Comparison of ENCODE assay signal across 1 cellular context in genomic region chr10:103204353-103205255, GRCh38.
TF ChIP-seq lines count a peak whose summit lies in the region.

No MANE protein-coding gene starts in this region.

TF ChIP-seq in HepG2, 621 proteins besides CTCF, POLR2A, EP300 and RAD21 (continued from another document):
- TF ChIP-seq, protein P1, sequence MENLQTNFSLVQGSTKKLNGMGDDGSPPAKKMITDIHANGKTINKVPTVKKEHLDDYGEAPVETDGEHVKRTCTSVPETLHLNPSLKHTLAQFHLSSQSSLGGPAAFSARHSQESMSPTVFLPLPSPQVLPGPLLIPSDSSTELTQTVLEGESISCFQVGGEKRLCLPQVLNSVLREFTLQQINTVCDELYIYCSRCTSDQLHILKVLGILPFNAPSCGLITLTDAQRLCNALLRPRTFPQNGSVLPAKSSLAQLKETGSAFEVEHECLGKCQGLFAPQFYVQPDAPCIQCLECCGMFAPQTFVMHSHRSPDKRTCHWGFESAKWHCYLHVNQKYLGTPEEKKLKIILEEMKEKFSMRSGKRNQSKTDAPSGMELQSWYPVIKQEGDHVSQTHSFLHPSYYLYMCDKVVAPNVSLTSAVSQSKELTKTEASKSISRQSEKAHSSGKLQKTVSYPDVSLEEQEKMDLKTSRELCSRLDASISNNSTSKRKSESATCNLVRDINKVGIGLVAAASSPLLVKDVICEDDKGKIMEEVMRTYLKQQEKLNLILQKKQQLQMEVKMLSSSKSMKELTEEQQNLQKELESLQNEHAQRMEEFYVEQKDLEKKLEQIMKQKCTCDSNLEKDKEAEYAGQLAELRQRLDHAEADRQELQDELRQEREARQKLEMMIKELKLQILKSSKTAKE (CRISPR knock-in tag; IDR thresholded peaks at IDR 0.05; ENCODE audit: borderline replicate concordance) = no peak
- TF ChIP-seq ZNF850 (CRISPR knock-in tag; conservative IDR thresholded peaks at IDR 0.05) (no peak), ZNF841 (CRISPR knock-in tag; IDR thresholded peaks at IDR 0.05; ENCODE audit: borderline replicate concordance) (no peak), BRD4 (CRISPR knock-in tag; IDR thresholded peaks at IDR 0.05) (no peak), CSRNP2 (CRISPR knock-in tag; conservative IDR thresholded peaks at IDR 0.05; ENCODE audit: low read depth) (no peak), NCOA2 (CRISPR knock-in tag; IDR thresholded peaks at IDR 0.05) (peak; percentile 46; the same call in 1 of the 2 replicates), RXRA (CRISPR knock-in tag; IDR thresholded peaks at IDR 0.05) (no peak), ZNF468 (CRISPR knock-in tag; IDR thresholded peaks at IDR 0.05) (no peak), ZNF280B (CRISPR knock-in tag; IDR thresholded peaks at IDR 0.05; ENCODE audit: borderline replicate concordance) (no peak), SAP130 (CRISPR knock-in tag; IDR thresholded peaks at IDR 0.05; ENCODE audit: low read depth) (peak; percentile 39), ZNF512B (CRISPR knock-in tag; IDR thresholded peaks at IDR 0.05; ENCODE audit: borderline replicate concordance) (no peak), ZNF569 (CRISPR knock-in tag; IDR thresholded peaks at IDR 0.05; ENCODE audit: borderline replicate concordance) (no peak), TFDP2 (CRISPR knock-in tag; IDR thresholded peaks at IDR 0.05) (no peak), ZNF207 (IDR thresholded peaks at IDR 0.05; ENCODE audit: borderline replicate concordance) (no peak), HMG20A (CRISPR knock-in tag; IDR thresholded peaks at IDR 0.05; ENCODE audit: borderline replicate concordance) (peak; percentile 24; the same call in 1 of the 2 replicates), FOXM1 (CRISPR knock-in tag; IDR thresholded peaks at IDR 0.05) (no peak), ZBTB7B (CRISPR knock-in tag; IDR thresholded peaks at IDR 0.05) (no peak), LBX2 (CRISPR knock-in tag; IDR thresholded peaks at IDR 0.05; ENCODE audit: borderline replicate concordance) (no peak), ZNF564 (CRISPR knock-in tag; IDR thresholded peaks at IDR 0.05) (no peak), ZSCAN20 (CRISPR knock-in tag; IDR thresholded peaks at IDR 0.05; ENCODE audit: borderline replicate concordance) (no peak), MTA1 (CRISPR knock-in tag; IDR thresholded peaks at IDR 0.05; ENCODE audit: borderline replicate concordance) (no peak), IKZF4 (CRISPR knock-in tag; IDR thresholded peaks at IDR 0.05; ENCODE audit: borderline replicate concordance, low read depth, not compliant biosample characterization) (no peak), RFX5 (IDR thresholded peaks at IDR 0.05; ENCODE audit: low read depth, low read length) (peak; percentile 39; the same call in 1 of the 2 replicates), ZNF124 (CRISPR knock-in tag; IDR thresholded peaks at IDR 0.05) (no peak), PHF20 (CRISPR knock-in tag; IDR thresholded peaks at IDR 0.05) (no peak), ZNF501 (CRISPR knock-in tag; IDR thresholded peaks at IDR 0.05) (no peak), SIN3A (IDR thresholded peaks at IDR 0.05; ENCODE audit: borderline replicate concordance, low read depth, low read length) (0 out of 2 replicates have a peak, but pooled peaks have one; percentile 32), FOXO1 (CRISPR knock-in tag; IDR thresholded peaks at IDR 0.05) (no peak), NFE2L2 (IDR thresholded peaks at IDR 0.05; ENCODE audit: low read length) (no peak), ZBTB8A (CRISPR knock-in tag; IDR thresholded peaks at IDR 0.05; ENCODE audit: borderline replicate concordance, low read depth) (no peak), FIP1L1 (IDR thresholded peaks at IDR 0.05; ENCODE audit: borderline replicate concordance, insufficient read depth, low read depth, low read length) (no peak), ZNF75D (CRISPR knock-in tag; IDR thresholded peaks at IDR 0.05; ENCODE audit: borderline replicate concordance) (no peak), SMC3 (IDR thresholded peaks at IDR 0.05; ENCODE audit: low read length) (no peak), CENPBD1 (CRISPR knock-in tag; IDR thresholded peaks at IDR 0.05; ENCODE audit: borderline replicate concordance, low read depth) (no peak), XBP1 (CRISPR knock-in tag; IDR thresholded peaks at IDR 0.05) (no peak), MAFK (conservative IDR thresholded peaks at IDR 0.05 in 1 of 2, IDR thresholded peaks at IDR 0.05 in 1 of 2; ENCODE audit: low read length in 2 of 2) (peak; percentile 71 to 83), ZNF354B (CRISPR knock-in tag; IDR thresholded peaks at IDR 0.05) (no peak), EHMT2 (IDR thresholded peaks at IDR 0.05; ENCODE audit: borderline replicate concordance, low read depth, low read length) (no peak), REL (CRISPR knock-in tag; conservative IDR thresholded peaks at IDR 0.05) (no peak)
- TF ChIP-seq, protein P2, sequence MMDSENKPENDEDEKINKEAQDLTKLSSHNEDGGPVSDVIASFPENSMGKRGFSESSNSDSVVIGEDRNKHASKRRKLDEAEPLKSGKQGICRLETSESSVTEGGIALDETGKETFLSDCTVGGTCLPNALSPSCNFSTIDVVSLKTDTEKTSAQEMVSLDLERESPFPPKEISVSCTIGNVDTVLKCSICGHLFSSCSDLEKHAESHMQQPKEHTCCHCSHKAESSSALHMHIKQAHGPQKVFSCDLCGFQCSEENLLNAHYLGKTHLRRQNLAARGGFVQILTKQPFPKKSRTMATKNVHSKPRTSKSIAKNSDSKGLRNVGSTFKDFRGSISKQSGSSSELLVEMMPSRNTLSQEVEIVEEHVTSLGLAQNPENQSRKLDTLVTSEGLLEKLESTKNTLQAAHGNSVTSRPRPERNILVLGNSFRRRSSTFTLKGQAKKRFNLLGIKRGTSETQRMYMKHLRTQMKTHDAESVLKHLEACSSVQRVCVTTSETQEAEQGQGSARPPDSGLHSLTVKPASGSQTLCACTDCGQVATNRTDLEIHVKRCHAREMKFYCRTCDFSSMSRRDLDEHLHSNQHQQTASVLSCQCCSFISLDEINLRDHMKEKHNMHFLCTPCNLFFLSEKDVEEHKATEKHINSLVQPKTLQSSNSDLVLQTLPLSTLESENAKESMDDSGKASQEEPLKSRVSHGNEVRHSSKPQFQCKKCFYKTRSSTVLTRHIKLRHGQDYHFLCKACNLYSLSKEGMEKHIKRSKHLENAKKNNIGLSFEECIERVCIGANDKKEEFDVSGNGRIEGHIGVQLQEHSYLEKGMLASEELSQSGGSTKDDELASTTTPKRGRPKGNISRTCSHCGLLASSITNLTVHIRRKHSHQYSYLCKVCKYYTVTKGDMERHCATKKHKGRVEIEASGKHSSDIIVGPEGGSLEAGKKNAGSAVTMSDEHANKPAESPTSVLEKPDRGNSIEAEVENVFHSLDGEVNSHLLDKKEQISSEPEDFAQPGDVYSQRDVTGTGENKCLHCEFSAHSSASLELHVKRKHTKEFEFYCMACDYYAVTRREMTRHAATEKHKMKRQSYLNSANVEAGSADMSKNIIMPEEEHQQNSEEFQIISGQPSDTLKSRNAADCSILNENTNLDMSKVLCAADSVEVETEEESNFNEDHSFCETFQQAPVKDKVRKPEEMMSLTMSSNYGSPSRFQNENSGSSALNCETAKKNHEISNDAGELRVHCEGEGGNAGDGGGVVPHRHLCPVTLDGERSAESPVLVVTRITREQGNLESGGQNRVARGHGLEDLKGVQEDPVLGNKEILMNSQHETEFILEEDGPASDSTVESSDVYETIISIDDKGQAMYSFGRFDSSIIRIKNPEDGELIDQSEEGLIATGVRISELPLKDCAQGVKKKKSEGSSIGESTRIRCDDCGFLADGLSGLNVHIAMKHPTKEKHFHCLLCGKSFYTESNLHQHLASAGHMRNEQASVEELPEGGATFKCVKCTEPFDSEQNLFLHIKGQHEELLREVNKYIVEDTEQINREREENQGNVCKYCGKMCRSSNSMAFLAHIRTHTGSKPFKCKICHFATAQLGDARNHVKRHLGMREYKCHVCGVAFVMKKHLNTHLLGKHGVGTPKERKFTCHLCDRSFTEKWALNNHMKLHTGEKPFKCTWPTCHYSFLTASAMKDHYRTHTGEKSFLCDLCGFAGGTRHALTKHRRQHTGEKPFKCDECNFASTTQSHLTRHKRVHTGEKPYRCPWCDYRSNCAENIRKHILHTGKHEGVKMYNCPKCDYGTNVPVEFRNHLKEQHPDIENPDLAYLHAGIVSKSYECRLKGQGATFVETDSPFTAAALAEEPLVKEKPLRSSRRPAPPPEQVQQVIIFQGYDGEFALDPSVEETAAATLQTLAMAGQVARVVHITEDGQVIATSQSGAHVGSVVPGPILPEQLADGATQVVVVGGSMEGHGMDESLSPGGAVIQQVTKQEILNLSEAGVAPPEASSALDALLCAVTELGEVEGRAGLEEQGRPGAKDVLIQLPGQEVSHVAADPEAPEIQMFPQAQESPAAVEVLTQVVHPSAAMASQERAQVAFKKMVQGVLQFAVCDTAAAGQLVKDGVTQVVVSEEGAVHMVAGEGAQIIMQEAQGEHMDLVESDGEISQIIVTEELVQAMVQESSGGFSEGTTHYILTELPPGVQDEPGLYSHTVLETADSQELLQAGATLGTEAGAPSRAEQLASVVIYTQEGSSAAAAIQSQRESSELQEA (CRISPR knock-in tag; IDR thresholded peaks at IDR 0.05; ENCODE audit: not compliant biosample characterization) = no peak
- TF ChIP-seq, protein P3, sequence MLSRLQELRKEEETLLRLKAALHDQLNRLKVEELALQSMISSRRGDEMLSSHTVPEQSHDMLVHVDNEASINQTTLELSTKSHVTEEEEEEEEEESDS (CRISPR knock-in tag; IDR thresholded peaks at IDR 0.05; ENCODE audit: borderline replicate concordance) = no peak
TF ChIP-seq in HepG2: peak in this region for 48.
